11 cellular contexts compared by ENCODE assay signal in genomic region chr1:20411196-20411980, GRCh38.
A peak's percentile ranks its signal among the peaks of the same experiment; 100 is the strongest.
DNase-seq lines count a peak whose midpoint lies in the region; ATAC-seq and TF ChIP-seq lines count a peak whose summit lies in the region.
"Had no signal": no experiment of that assay in that cellular context is flagged by ENCODE, and none has a peak within 500 bp of the region (broad histone marks: within the 10 kb centered on the region; RNA-seq: fewer than 3 reads in every experiment).

No MANE protein-coding gene starts in this region.

- H3K27ac Mint-ChIP-seq in activated T-helper 17 cell treated with anti-CD3 and anti-CD28 coated beads, Interleukin-2, amount 50 U/mL, for 72 hours: no peak overlapping the region
- H3K27ac Mint-ChIP-seq in glutamatergic neuron (ENCODE audit: unreplicated experiment): peak overlapping the region; percentile 30
- H3K27ac Mint-ChIP-seq: mesothelial cell of epicardium had no signal

- no peaks in the 10 kb centered on the region for H3K9me3 Mint-ChIP-seq in activated T-helper 17 cell treated with anti-CD3 and anti-CD28 coated beads, Interleukin-2, amount 50 U/mL, for 72 hours
- peaks cover 4% of the 10 kb centered on the region for H3K9me3 Mint-ChIP-seq in glutamatergic neuron (ENCODE audit: unreplicated experiment)
- H3K9me3 Mint-ChIP-seq: mesothelial cell of epicardium had no signal

- no peak overlapping the region for H3K4me3 Mint-ChIP-seq in activated T-helper 17 cell treated with anti-CD3 and anti-CD28 coated beads, Interleukin-2, amount 50 U/mL, for 72 hours
- H3K4me3 Mint-ChIP-seq in glutamatergic neuron (ENCODE audit: unreplicated experiment): peak overlapping the region; percentile 4
- H3K4me3 Mint-ChIP-seq: mesothelial cell of epicardium had no signal

- no peaks in the 10 kb centered on the region for H3K4me1 Mint-ChIP-seq in activated T-helper 17 cell treated with anti-CD3 and anti-CD28 coated beads, Interleukin-2, amount 50 U/mL, for 72 hours
- H3K4me1 Mint-ChIP-seq in glutamatergic neuron (ENCODE audit: low read depth, unreplicated experiment): peaks cover 11% of the 10 kb centered on the region
- H3K4me1 Mint-ChIP-seq: mesothelial cell of epicardium had no signal

- ATAC-seq in activated T-helper 17 cell treated with anti-CD3 and anti-CD28 coated beads, Interleukin-2, amount 50 U/mL, for 72 hours (replicated peaks): peak; percentile 93
- no peak for ATAC-seq in HG03457 (IDR thresholded peaks at IDR 0.05; ENCODE audit: unreplicated experiment)
- no peak for ATAC-seq in GM21825 (IDR thresholded peaks at IDR 0.05; ENCODE audit: unreplicated experiment)
- ATAC-seq: body of pancreas had no signal

- intact Hi-C loops in posterior vena cava (cut with DNase I): no loop called here

- H3K36me3 Mint-ChIP-seq in activated T-helper 17 cell treated with anti-CD3 and anti-CD28 coated beads, Interleukin-2, amount 50 U/mL, for 72 hours (ENCODE audit: low read depth): no peaks in the 10 kb centered on the region
- H3K36me3 Mint-ChIP-seq in glutamatergic neuron (ENCODE audit: unreplicated experiment): no peaks in the 10 kb centered on the region
- H3K36me3 Mint-ChIP-seq: mesothelial cell of epicardium had no signal

- H3K27me3 Mint-ChIP-seq in activated T-helper 17 cell treated with anti-CD3 and anti-CD28 coated beads, Interleukin-2, amount 50 U/mL, for 72 hours: peaks cover 14% of the 10 kb centered on the region
- H3K27me3 Mint-ChIP-seq in glutamatergic neuron (ENCODE audit: unreplicated experiment): peaks cover 8% of the 10 kb centered on the region

- DNase-seq in A172 (ENCODE audit: low spot score): peak; percentile 81
- peak; percentile 88 for DNase-seq in GM04503 (ENCODE audit: low read depth)
- DNase-seq in glutamatergic neuron: no peak
- no peak for DNase-seq in posterior vena cava (ENCODE audit: low spot score)
- no peak for DNase-seq in CD1c-positive myeloid dendritic cell (ENCODE audit: extremely low spot score)
- DNase-seq: GF-D8 had no signal

- no peak for TF ChIP-seq CTCF in glutamatergic neuron (IDR thresholded peaks at IDR 0.05; ENCODE audit: partially characterized antibody, unreplicated experiment)

Comparison
In these comparisons a context has a peak if more than half of its experiments do, and no peak if none do; other contexts are left out.
1. DNase-seq: peak in A172 (single experiment) and GM04503 (single experiment); none in glutamatergic neuron (single experiment), posterior vena cava (single experiment) and CD1c-positive myeloid dendritic cell (single experiment).